Comparison of ENCODE assay signal across 25 cellular contexts in genomic region chr10:129126955-129127354, GRCh38.
"Had no signal": no experiment of that assay in that cellular context is flagged by ENCODE, and none has a peak within 500 bp of the region (broad histone marks: within the 10 kb centered on the region; RNA-seq: fewer than 3 reads in every experiment).

No MANE protein-coding gene starts in this region.

- H3K27ac ChIP-seq: hepatocyte, left ventricle myocardium inferior, ovary, right atrium auricular region, skin epidermis, stomach, testis, thyroid gland, transverse colon, upper lobe of right lung had no signal

- H3K4me3 Mint-ChIP-seq: mesothelial cell of epicardium; naive B cell; natural killer cell treated with Interleukin-12 subunit alpha and Interleukin-12 subunit beta and Interleukin-15 and Interleukin-18, amount 100 ng/mL, for 72 hours; stimulated activated naive B cell treated with anti-CD40 and anti-IgM and Interleukin-4, amounts not matched to agents 10 μg/mL and 1 μg/mL and 100 μg/mL, for 72 hours had no signal

- H3K9me3 ChIP-seq: ovary, testis, thyroid gland, upper lobe of right lung had no signal

- H3K4me1 Mint-ChIP-seq: mesothelial cell of epicardium; naive B cell; stimulated activated naive B cell treated with anti-CD40 and anti-IgM and Interleukin-4, amounts not matched to agents 10 μg/mL and 1 μg/mL and 100 μg/mL, for 72 hours had no signal

- H3K27ac Mint-ChIP-seq: mesothelial cell of epicardium; naive B cell; natural killer cell treated with Interleukin-12 subunit alpha and Interleukin-12 subunit beta and Interleukin-15 and Interleukin-18, amount 100 ng/mL, for 72 hours; progenitor cell of endocrine pancreas; stimulated activated naive B cell treated with anti-CD40 and anti-IgM and Interleukin-4, amounts not matched to agents 10 μg/mL and 1 μg/mL and 100 μg/mL, for 72 hours had no signal

- H3K4me3 ChIP-seq: hepatocyte, left ventricle myocardium inferior, lung, ovary, right atrium auricular region, skin epidermis, stomach, testis, thyroid gland, transverse colon, upper lobe of right lung had no signal

- H3K36me3 ChIP-seq: left ventricle myocardium inferior, ovary, right atrium auricular region, stomach, thyroid gland, transverse colon, upper lobe of right lung had no signal

- H3K36me3 Mint-ChIP-seq: mesothelial cell of epicardium; naive B cell; natural killer cell treated with Interleukin-12 subunit alpha and Interleukin-12 subunit beta and Interleukin-15 and Interleukin-18, amount 100 ng/mL, for 72 hours; stimulated activated naive B cell treated with anti-CD40 and anti-IgM and Interleukin-4, amounts not matched to agents 10 μg/mL and 1 μg/mL and 100 μg/mL, for 72 hours had no signal

- DNase-seq: kidney; left colon; left ventricle myocardium inferior; mesendoderm; naive B cell; ovary; stimulated activated CD4-positive, alpha-beta T cell treated with anti-CD3 and anti-CD28 coated beads, Interleukin-12 subunit alpha, Interleukin-12 subunit beta, amount 100 ng/mL, for 4 hours; stimulated activated CD4-positive, alpha-beta T cell treated with anti-CD3 and anti-CD28 coated beads, Interleukin-15, amount 100 ng/mL, for 24 hours; stimulated activated CD4-positive, alpha-beta T cell treated with anti-CD3 and anti-CD28 coated beads, Interleukin-2, amount 100 ng/mL, for 24 hours; stimulated activated CD4-positive, alpha-beta T cell treated with anti-CD3 and anti-CD28 coated beads, Interleukin-4, amount 100 ng/mL, for 1 hour; stimulated activated naive B cell treated with anti-CD40 and anti-IgM and Interleukin-4, amounts not matched to agents 10 μg/mL and 1 μg/mL and 100 μg/mL, for 72 hours; stimulated activated naive CD8-positive, alpha-beta T cell treated with anti-CD3 and anti-CD28 coated beads, Interleukin-15, Interleukin-2, amounts not matched to agents 100 U/mL and 50 U/mL, for 24 hours; stomach; testis; thyroid gland; transverse colon; upper lobe of right lung had no signal

- H3K4me1 ChIP-seq: right atrium auricular region, stomach, testis, thyroid gland, transverse colon, upper lobe of right lung had no signal

- H3K9me3 Mint-ChIP-seq: natural killer cell treated with Interleukin-12 subunit alpha and Interleukin-12 subunit beta and Interleukin-15 and Interleukin-18, amount 100 ng/mL, for 72 hours had no signal

- ATAC-seq: left colon; natural killer cell treated with Interleukin-12 subunit alpha and Interleukin-12 subunit beta and Interleukin-15 and Interleukin-18, amount 100 ng/mL, for 72 hours; sciatic nerve; stimulated activated naive B cell treated with anti-CD40 and anti-IgM and Interleukin-4, amounts not matched to agents 10 μg/mL and 1 μg/mL and 100 μg/mL, for 72 hours; stimulated activated naive CD8-positive, alpha-beta T cell treated with anti-CD3 and anti-CD28 coated beads, Interleukin-15, Interleukin-2, amounts not matched to agents 100 U/mL and 50 U/mL, for 24 hours; upper lobe of right lung had no signal

- H3K27me3 ChIP-seq: ovary, right atrium auricular region, testis, thyroid gland, transverse colon had no signal
